ENCODE assay signal across 38 cellular contexts in the genomic region with DNA sequence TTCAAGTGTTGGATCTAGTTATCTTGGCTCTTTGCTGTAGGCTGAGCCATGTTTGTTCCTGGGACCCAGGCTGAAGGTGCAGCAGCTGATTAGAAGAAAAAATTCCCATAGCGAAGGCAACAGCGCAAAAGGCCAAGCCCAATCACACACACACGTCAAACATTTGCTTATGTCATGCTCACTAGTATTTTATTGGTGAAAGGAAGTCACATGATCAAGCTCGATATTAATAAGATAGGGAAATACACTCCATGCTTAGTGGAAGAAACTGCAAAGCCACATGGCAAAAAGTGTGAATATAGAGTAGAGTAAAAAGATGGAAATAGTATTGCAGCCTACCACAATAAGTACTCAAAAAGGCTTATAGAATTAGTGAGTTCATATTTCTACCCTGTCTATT.
"Had no signal": no experiment of that assay in that cellular context is flagged by ENCODE, and none has a peak within 500 bp of the region (broad histone marks: within the 10 kb centered on the region; RNA-seq: fewer than 3 reads in every experiment).

No MANE protein-coding gene starts in this region.

- H3K4me3 ChIP-seq: adrenal gland, ascending aorta, body of pancreas, breast epithelium, cardiac muscle cell had no signal

- H3K36me3 ChIP-seq: adrenal gland, ascending aorta, brain microvascular endothelial cell, breast epithelium, cardiac muscle cell had no signal

- FAIRE-seq: astrocyte, bronchial epithelial cell had no signal

- DNase-seq: activated effector memory CD4-positive, alpha-beta T cell treated with anti-CD3 and anti-CD28 coated beads, Interleukin-2, amount 50 U/mL, for 16 hours; activated effector memory CD4-positive, alpha-beta T cell treated with Interleukin-2 at 50 U/mL for 16 hours; activated gamma-delta T cell; activated gamma-delta T cell treated with Interleukin-2 at 50 U/mL for 16 hours; activated naive CD4-positive, alpha-beta T cell; activated naive CD4-positive, alpha-beta T cell treated with anti-CD3 and anti-CD28 coated beads for 36 hours; activated naive CD4-positive, alpha-beta T cell treated with anti-CD3 and anti-CD28 coated beads, Interleukin-2, amount 10 ng/mL, durations not matched to agents 7 days and 5 days; activated naive CD4-positive, alpha-beta T cell treated with anti-CD3 and anti-CD28 coated beads, Interleukin-2, amount 50 U/mL, for 16 hours; activated naive CD4-positive, alpha-beta T cell treated with Interleukin-2 at 50 U/mL for 16 hours; activated naive CD8-positive, alpha-beta T cell treated with anti-CD3 and anti-CD28 coated beads for 36 hours; activated naive CD8-positive, alpha-beta T cell treated with anti-CD3 and anti-CD28 coated beads, Interleukin-2, amount 10 ng/mL, durations not matched to agents 7 days and 5 days; activated naive CD8-positive, alpha-beta T cell treated with anti-CD3 and anti-CD28 coated beads, Interleukin-2, amount 50 U/mL, for 24 hours; activated T-cell treated with anti-CD3 and anti-CD28 coated beads, Interleukin-2, amount 50 U/mL, for 4 hours; activated T-cell treated with anti-CD3 and anti-CD28 coated beads, Interleukin-2, amount 50 U/mL, for 48 hours; activated T-cell treated with anti-CD3 and anti-CD28 coated beads, Interleukin-2, amount 50 U/mL, for 72 hours; adrenal gland; amniotic stem cell; amygdala; anterior cingulate cortex; aorta; body of pancreas; brain microvascular endothelial cell; caudate nucleus; central memory CD4-positive, alpha-beta T cell; cerebellar nuclear complex had no signal

- H3K4me3 Mint-ChIP-seq: activated naive CD4-positive, alpha-beta T cell treated with anti-CD3 and anti-CD28 coated beads for 36 hours; activated naive CD4-positive, alpha-beta T cell treated with anti-CD3 and anti-CD28 coated beads, Interleukin-2, amount 10 ng/mL, durations not matched to agents 7 days and 5 days; activated naive CD4-positive, alpha-beta T cell treated with anti-CD3 and anti-CD28 coated beads, Interleukin-2, amount 50 U/mL, for 24 hours; activated naive CD8-positive, alpha-beta T cell; activated naive CD8-positive, alpha-beta T cell treated with anti-CD3 and anti-CD28 coated beads for 36 hours; activated naive CD8-positive, alpha-beta T cell treated with anti-CD3 and anti-CD28 coated beads, Interleukin-2, amount 10 ng/mL, durations not matched to agents 7 days and 5 days; activated naive CD8-positive, alpha-beta T cell treated with anti-CD3 and anti-CD28 coated beads, Interleukin-2, amount 50 U/mL, for 24 hours; activated T-cell treated with anti-CD3 and anti-CD28 coated beads, Interleukin-2, amount 50 U/mL, for 4 hours; activated T-cell treated with anti-CD3 and anti-CD28 coated beads, Interleukin-2, amount 50 U/mL, for 72 hours; activated T-helper 1 cell treated with anti-CD3 and anti-CD28 coated beads, Interleukin-12 subunit alpha, Interleukin-12 subunit beta, Interleukin-2, Interleukin-4 antibody, amounts not matched to agents 30 ng/mL and 10 ng/mL and 1 ng/mL, durations not matched to agents 14 hours and 24 hours and 36 hours; activated T-helper 17 cell treated with anti-CD3 and anti-CD28 coated beads, Interleukin-2, amount 50 U/mL, for 72 hours; brain; central memory CD8-positive, alpha-beta T cell had no signal

- H3K27ac ChIP-seq: adrenal gland, ascending aorta, body of pancreas, brain microvascular endothelial cell, breast epithelium, cardiac muscle cell had no signal

- H3K4me1 ChIP-seq: adrenal gland, ascending aorta, body of pancreas, breast epithelium had no signal

- H3K27me3 ChIP-seq: adrenal gland, ascending aorta, body of pancreas, brain microvascular endothelial cell, breast epithelium, cardiac muscle cell had no signal

- H3K27ac Mint-ChIP-seq: activated naive CD4-positive, alpha-beta T cell treated with anti-CD3 and anti-CD28 coated beads for 36 hours; activated naive CD4-positive, alpha-beta T cell treated with anti-CD3 and anti-CD28 coated beads, Interleukin-2, amount 10 ng/mL, durations not matched to agents 7 days and 5 days; activated naive CD4-positive, alpha-beta T cell treated with anti-CD3 and anti-CD28 coated beads, Interleukin-2, amount 50 U/mL, for 24 hours; activated naive CD4-positive, alpha-beta T cell treated with anti-CD3 and anti-CD28 coated beads, Interleukin-2, amount 50 U/mL, for 72 hours; activated naive CD8-positive, alpha-beta T cell; activated naive CD8-positive, alpha-beta T cell treated with anti-CD3 and anti-CD28 coated beads for 36 hours; activated naive CD8-positive, alpha-beta T cell treated with anti-CD3 and anti-CD28 coated beads, Interleukin-2, amount 10 ng/mL, durations not matched to agents 7 days and 5 days; activated naive CD8-positive, alpha-beta T cell treated with anti-CD3 and anti-CD28 coated beads, Interleukin-2, amount 50 U/mL, for 24 hours; activated T-cell treated with anti-CD3 and anti-CD28 coated beads, Interleukin-2, amount 50 U/mL, for 72 hours; activated T-helper 1 cell treated with anti-CD3 and anti-CD28 coated beads, Interleukin-12 subunit alpha, Interleukin-12 subunit beta, Interleukin-2, Interleukin-4 antibody, amounts not matched to agents 30 ng/mL and 10 ng/mL and 1 ng/mL, durations not matched to agents 14 hours and 24 hours and 36 hours; activated T-helper 17 cell treated with anti-CD3 and anti-CD28 coated beads, Interleukin-2, amount 50 U/mL, for 72 hours; activated T-helper 2 cell treated with anti-CD3 and anti-CD28 coated beads, Interferon-gamma antibody, Interleukin-2, Interleukin-4, amounts not matched to agents 10 μg/mL and 5 μg/mL and 100 μg/mL, durations not matched to agents 14 hours and 24 hours and 36 hours; brain had no signal

- H3K36me3 Mint-ChIP-seq: activated naive CD4-positive, alpha-beta T cell treated with anti-CD3 and anti-CD28 coated beads, Interleukin-2, amount 10 ng/mL, durations not matched to agents 7 days and 5 days; activated naive CD4-positive, alpha-beta T cell treated with anti-CD3 and anti-CD28 coated beads, Interleukin-2, amount 50 U/mL, for 24 hours; activated naive CD4-positive, alpha-beta T cell treated with anti-CD3 and anti-CD28 coated beads, Interleukin-2, amount 50 U/mL, for 72 hours; activated naive CD8-positive, alpha-beta T cell; activated naive CD8-positive, alpha-beta T cell treated with anti-CD3 and anti-CD28 coated beads for 36 hours; activated naive CD8-positive, alpha-beta T cell treated with anti-CD3 and anti-CD28 coated beads, Interleukin-2, amount 10 ng/mL, durations not matched to agents 7 days and 5 days; brain had no signal

- H3K27me3 Mint-ChIP-seq: activated naive CD4-positive, alpha-beta T cell treated with anti-CD3 and anti-CD28 coated beads, Interleukin-2, amount 10 ng/mL, durations not matched to agents 7 days and 5 days; activated naive CD8-positive, alpha-beta T cell treated with anti-CD3 and anti-CD28 coated beads, Interleukin-2, amount 10 ng/mL, durations not matched to agents 7 days and 5 days; activated T-helper 17 cell treated with anti-CD3 and anti-CD28 coated beads, Interleukin-2, amount 50 U/mL, for 72 hours; brain; central memory CD8-positive, alpha-beta T cell had no signal

- ATAC-seq: activated naive CD4-positive, alpha-beta T cell treated with anti-CD3 and anti-CD28 coated beads, Interleukin-2, amount 50 U/mL, for 72 hours; activated naive CD8-positive, alpha-beta T cell treated with anti-CD3 and anti-CD28 coated beads, Interleukin-2, amount 50 U/mL, for 24 hours; activated T-cell treated with anti-CD3 and anti-CD28 coated beads, Interleukin-2, amount 50 U/mL, for 4 hours; activated T-cell treated with anti-CD3 and anti-CD28 coated beads, Interleukin-2, amount 50 U/mL, for 72 hours; activated T-helper 17 cell treated with anti-CD3 and anti-CD28 coated beads, Interleukin-2, amount 50 U/mL, for 72 hours; body of pancreas had no signal

- H3K9me3 ChIP-seq: adrenal gland, ascending aorta, body of pancreas, breast epithelium had no signal

- H3K4me1 Mint-ChIP-seq: activated naive CD4-positive, alpha-beta T cell treated with anti-CD3 and anti-CD28 coated beads, Interleukin-2, amount 10 ng/mL, durations not matched to agents 7 days and 5 days; activated naive CD4-positive, alpha-beta T cell treated with anti-CD3 and anti-CD28 coated beads, Interleukin-2, amount 50 U/mL, for 24 hours; activated naive CD8-positive, alpha-beta T cell treated with anti-CD3 and anti-CD28 coated beads for 36 hours; activated T-helper 17 cell treated with anti-CD3 and anti-CD28 coated beads, Interleukin-2, amount 50 U/mL, for 72 hours; central memory CD8-positive, alpha-beta T cell had no signal

- H3K9me3 Mint-ChIP-seq: activated naive CD4-positive, alpha-beta T cell treated with anti-CD3 and anti-CD28 coated beads for 36 hours; activated naive CD4-positive, alpha-beta T cell treated with anti-CD3 and anti-CD28 coated beads, Interleukin-2, amount 10 ng/mL, durations not matched to agents 7 days and 5 days; activated naive CD4-positive, alpha-beta T cell treated with anti-CD3 and anti-CD28 coated beads, Interleukin-2, amount 50 U/mL, for 24 hours; activated naive CD8-positive, alpha-beta T cell treated with anti-CD3 and anti-CD28 coated beads for 36 hours; activated naive CD8-positive, alpha-beta T cell treated with anti-CD3 and anti-CD28 coated beads, Interleukin-2, amount 10 ng/mL, durations not matched to agents 7 days and 5 days; activated naive CD8-positive, alpha-beta T cell treated with anti-CD3 and anti-CD28 coated beads, Interleukin-2, amount 50 U/mL, for 24 hours; activated T-cell treated with anti-CD3 and anti-CD28 coated beads, Interleukin-2, amount 50 U/mL, for 4 hours; activated T-helper 1 cell treated with anti-CD3 and anti-CD28 coated beads, Interleukin-12 subunit alpha, Interleukin-12 subunit beta, Interleukin-2, Interleukin-4 antibody, amounts not matched to agents 30 ng/mL and 10 ng/mL and 1 ng/mL, durations not matched to agents 14 hours and 24 hours and 36 hours; activated T-helper 17 cell treated with anti-CD3 and anti-CD28 coated beads, Interleukin-2, amount 50 U/mL, for 72 hours; activated T-helper 2 cell treated with anti-CD3 and anti-CD28 coated beads, Interferon-gamma antibody, Interleukin-2, Interleukin-4, amounts not matched to agents 10 μg/mL and 5 μg/mL and 100 μg/mL, durations not matched to agents 14 hours and 24 hours and 36 hours; brain; central memory CD8-positive, alpha-beta T cell had no signal
